In genomic region chr10:51389415-51390342, GRCh38 we compare ENCODE assay signal across 9 cellular contexts.
A peak's percentile ranks its signal among the peaks of the same experiment; 100 is the strongest.
DNase-seq lines count a peak whose midpoint lies in the region; ATAC-seq and TF ChIP-seq lines count a peak whose summit lies in the region.
"Had no signal": no experiment of that assay in that cellular context is flagged by ENCODE, and none has a peak within 500 bp of the region (broad histone marks: within the 10 kb centered on the region; RNA-seq: fewer than 3 reads in every experiment).

No MANE protein-coding gene starts in this region.

- H3K27me3 Mint-ChIP-seq in activated T-cell treated with anti-CD3 and anti-CD28 coated beads, Interleukin-2, amount 50 U/mL, for 4 hours (ENCODE audit: low read depth), result peaks cover under 1% of the 10 kb centered on the region
- no peaks in the 10 kb centered on the region for H3K27me3 Mint-ChIP-seq in glutamatergic neuron (ENCODE audit: unreplicated experiment)

- no peak overlapping the region for H3K4me3 ChIP-seq in lower leg skin (ENCODE audit: low read depth, poor library complexity, severe bottlenecking)
- H3K4me3 ChIP-seq: SK-N-MC had no signal

- no peaks in the 10 kb centered on the region for H3K9me3 Mint-ChIP-seq in activated T-cell treated with anti-CD3 and anti-CD28 coated beads, Interleukin-2, amount 50 U/mL, for 4 hours
- H3K9me3 Mint-ChIP-seq in glutamatergic neuron (ENCODE audit: unreplicated experiment), result no peaks in the 10 kb centered on the region

- no peak overlapping the region for H3K4me3 Mint-ChIP-seq in activated T-cell treated with anti-CD3 and anti-CD28 coated beads, Interleukin-2, amount 50 U/mL, for 4 hours
- H3K4me3 Mint-ChIP-seq in glutamatergic neuron (ENCODE audit: unreplicated experiment), result no peak overlapping the region

- no peak overlapping the region for H3K27ac Mint-ChIP-seq in glutamatergic neuron (ENCODE audit: unreplicated experiment)

- DNase-seq in Ammon's horn (ENCODE audit: low spot score) (peak; percentile 52), NCI-H460 (ENCODE audit: extremely low read depth, low read depth) (peak; percentile 25), glutamatergic neuron (peak; percentile 72), renal cortical epithelial cell (ENCODE audit: low read depth) (peak; percentile 97), lower leg skin (ENCODE audit: low spot score in 2 of 2) (no peak)
- peak; percentile 14 for DNase-seq in activated T-cell treated with anti-CD3 and anti-CD28 coated beads, Interleukin-2, amount 50 U/mL, for 4 hours

- 40 to 48% methylated on average over 3 of the region's 3 CpGs for WGBS in lower leg skin, 2 donors

- no peaks in the 10 kb centered on the region for H3K36me3 Mint-ChIP-seq in activated T-cell treated with anti-CD3 and anti-CD28 coated beads, Interleukin-2, amount 50 U/mL, for 4 hours (ENCODE audit: insufficient read depth)
- no peaks in the 10 kb centered on the region for H3K36me3 Mint-ChIP-seq in glutamatergic neuron (ENCODE audit: unreplicated experiment)

- peak; percentile 88 for TF ChIP-seq CTCF in glutamatergic neuron (IDR thresholded peaks at IDR 0.05; ENCODE audit: partially characterized antibody, unreplicated experiment)
- no peak for TF ChIP-seq CTCF in lower leg skin (IDR thresholded peaks at IDR 0.05)

- TF ChIP-seq POLR2A in lower leg skin (IDR thresholded peaks at IDR 0.05), result no peak

- intact Hi-C loops in lower leg skin (cut with DNase I; ENCODE audit: low total_unique reads), result no loop called here

- no peaks in the 10 kb centered on the region for H3K4me1 Mint-ChIP-seq in activated T-cell treated with anti-CD3 and anti-CD28 coated beads, Interleukin-2, amount 50 U/mL, for 4 hours (ENCODE audit: low read depth)
- H3K4me1 Mint-ChIP-seq in glutamatergic neuron (ENCODE audit: low read depth, unreplicated experiment), result no peaks in the 10 kb centered on the region

- ATAC-seq in GM18508 (IDR thresholded peaks at IDR 0.05; ENCODE audit: insufficient read depth, unreplicated experiment) (peak; percentile 72), HG02885 (IDR thresholded peaks at IDR 0.05; ENCODE audit: poor library complexity, unreplicated experiment) (peak; percentile 91)
- ATAC-seq in activated T-cell treated with anti-CD3 and anti-CD28 coated beads, Interleukin-2, amount 50 U/mL, for 4 hours, result peak in 1 of 2 donors; percentile 62

Comparison
In these comparisons a context has a peak if more than half of its experiments do, and no peak if none do; other contexts are left out.
1. DNase-seq: peak in Ammon's horn (single experiment), NCI-H460 (single experiment), activated T-cell treated with anti-CD3 and anti-CD28 coated beads, Interleukin-2, amount 50 U/mL, for 4 hours (single experiment), glutamatergic neuron (single experiment) and renal cortical epithelial cell (single experiment); none in lower leg skin (0 of 2).